ENCODE assay signal across 7 cellular contexts in the genomic region with DNA sequence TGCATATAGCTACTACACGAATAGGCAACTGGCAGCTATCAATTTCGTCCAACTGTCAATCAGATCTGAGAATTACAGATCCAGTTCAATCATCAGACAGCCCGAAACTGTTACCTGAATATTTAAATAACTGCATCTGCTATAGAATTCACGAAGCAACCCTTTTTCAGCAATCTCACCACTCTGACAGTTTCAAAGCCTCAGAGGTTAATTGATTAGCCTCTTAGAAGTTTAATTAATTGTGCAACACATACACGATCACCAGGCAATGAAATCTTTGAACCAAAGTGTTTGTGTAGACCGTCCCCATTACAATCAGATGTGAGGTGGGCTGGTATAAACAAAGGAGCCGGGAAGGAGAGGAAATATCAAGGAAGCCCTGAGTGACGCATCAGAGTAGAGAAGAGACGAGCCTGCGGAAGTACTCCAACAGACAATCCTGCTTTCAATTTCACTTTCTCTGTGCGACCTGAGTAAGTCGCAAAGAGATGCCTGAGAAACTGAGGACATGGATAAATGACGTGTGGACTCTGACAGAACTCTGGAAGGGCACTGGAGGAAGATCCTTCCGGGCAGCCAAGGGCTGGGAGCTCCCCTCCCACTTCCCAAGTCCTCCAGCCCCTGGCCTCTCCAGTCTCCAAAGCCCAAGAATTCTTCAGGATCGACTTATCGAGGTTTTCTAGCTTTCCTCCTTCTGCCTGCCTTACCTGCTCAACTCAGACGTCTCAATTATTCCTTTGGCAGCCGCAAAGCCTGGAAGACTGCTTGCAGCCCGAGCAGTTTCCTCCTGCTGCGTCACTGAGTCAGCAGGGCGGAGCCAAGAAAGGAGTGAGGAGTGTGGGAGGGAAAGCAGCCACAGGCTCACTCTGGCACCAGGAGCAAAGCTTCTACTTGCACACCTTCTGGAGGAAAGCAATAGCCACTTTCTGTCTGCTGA. TPM values are rescaled to one million over a fixed set of nuclear protein-coding genes. Genes with fewer than 3 reads are reported as not detected.
DNase-seq lines count a peak whose midpoint lies in the region; ATAC-seq and TF ChIP-seq lines count a peak whose summit lies in the region.

A gene with protein sequence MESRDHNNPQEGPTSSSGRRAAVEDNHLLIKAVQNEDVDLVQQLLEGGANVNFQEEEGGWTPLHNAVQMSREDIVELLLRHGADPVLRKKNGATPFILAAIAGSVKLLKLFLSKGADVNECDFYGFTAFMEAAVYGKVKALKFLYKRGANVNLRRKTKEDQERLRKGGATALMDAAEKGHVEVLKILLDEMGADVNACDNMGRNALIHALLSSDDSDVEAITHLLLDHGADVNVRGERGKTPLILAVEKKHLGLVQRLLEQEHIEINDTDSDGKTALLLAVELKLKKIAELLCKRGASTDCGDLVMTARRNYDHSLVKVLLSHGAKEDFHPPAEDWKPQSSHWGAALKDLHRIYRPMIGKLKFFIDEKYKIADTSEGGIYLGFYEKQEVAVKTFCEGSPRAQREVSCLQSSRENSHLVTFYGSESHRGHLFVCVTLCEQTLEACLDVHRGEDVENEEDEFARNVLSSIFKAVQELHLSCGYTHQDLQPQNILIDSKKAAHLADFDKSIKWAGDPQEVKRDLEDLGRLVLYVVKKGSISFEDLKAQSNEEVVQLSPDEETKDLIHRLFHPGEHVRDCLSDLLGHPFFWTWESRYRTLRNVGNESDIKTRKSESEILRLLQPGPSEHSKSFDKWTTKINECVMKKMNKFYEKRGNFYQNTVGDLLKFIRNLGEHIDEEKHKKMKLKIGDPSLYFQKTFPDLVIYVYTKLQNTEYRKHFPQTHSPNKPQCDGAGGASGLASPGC (minus strand): TSS at position 797 of the 937 bp plus-strand sequence. CDS start 2,450 bp downstream, outside the sequence.

- H3K36me3 Mint-ChIP-seq in dendritic cell treated with granulocyte-macrophage colony-stimulating factor and Interleukin-4, amounts not matched to agents 40 ng/mL and 50 ng/mL, for 4 days (ENCODE audit: low read depth): peaks cover 27% of the 10 kb centered on the region

- H3K27ac Mint-ChIP-seq in dendritic cell treated with granulocyte-macrophage colony-stimulating factor and Interleukin-4, amounts not matched to agents 40 ng/mL and 50 ng/mL, for 4 days: peak within 1 kb of the TSS; percentile 98

- peak within 1 kb of the TSS; percentile 100 for H3K4me3 Mint-ChIP-seq in dendritic cell treated with granulocyte-macrophage colony-stimulating factor and Interleukin-4, amounts not matched to agents 40 ng/mL and 50 ng/mL, for 4 days

- H3K9me3 Mint-ChIP-seq in dendritic cell treated with granulocyte-macrophage colony-stimulating factor and Interleukin-4, amounts not matched to agents 40 ng/mL and 50 ng/mL, for 4 days: peaks cover 13% of the 10 kb centered on the region

- in situ Hi-C loops in GM13977 (cut with MboI; ENCODE audit: low pct_unique_long_range_greater_than_20kb, low sequenced_read_pairs, unreplicated experiment): loop anchor here (10.0 kb wide), 1 partner anchor 144 kb away; no protein-coding TSS in a partner anchor

- peaks cover 44% of the 10 kb centered on the region for H3K4me1 Mint-ChIP-seq in dendritic cell treated with granulocyte-macrophage colony-stimulating factor and Interleukin-4, amounts not matched to agents 40 ng/mL and 50 ng/mL, for 4 days (ENCODE audit: low read depth)

- ATAC-seq in left lobe of liver: peak; percentile 91

- H3K27me3 Mint-ChIP-seq in dendritic cell treated with granulocyte-macrophage colony-stimulating factor and Interleukin-4, amounts not matched to agents 40 ng/mL and 50 ng/mL, for 4 days: no peaks in the 10 kb centered on the region

- intact Hi-C loops in dendritic cell treated with granulocyte-macrophage colony-stimulating factor and Interleukin-4, amounts not matched to agents 40 ng/mL and 50 ng/mL, for 4 days (cut with micrococcal nuclease): loop anchor here (10.0 kb wide), 1 partner anchor 144 kb away; no protein-coding TSS in a partner anchor

- no peak for TF ChIP-seq CTCF in GM13977 (IDR thresholded peaks at IDR 0.05; ENCODE audit: extremely low read depth, insufficient read depth, missing control alignments)

- DNase-seq in GM13977 (ENCODE audit: low spot score) (peak; percentile 57), HCEC 1CT (peak; percentile 65), MV-4-11 (lab: John Stamatoyannopoulos, UW) (peak; percentile 67), left lobe of liver (ENCODE audit: low spot score) (peak; percentile 58)
- DNase-seq in activated CD4-positive, alpha-beta T cell treated with anti-CD3 and anti-CD28 coated beads for 24 hours (ENCODE audit: low read depth in 2 of 2): peak; percentile 40 to 52
- DNase-seq in stimulated activated CD4-positive, alpha-beta T cell treated with anti-CD3 and anti-CD28 coated beads, Interleukin-2, amount 100 ng/mL, for 48 hours: peak; percentile 42 to 49

RNA-seq across cellular contexts. Expression of the gene that starts here (rescaled TPM):
- total RNA-seq in left lobe of liver: 2.2 TPM

Comparison
In these comparisons a context has a peak if more than half of its experiments do, and no peak if none do; other contexts are left out.
1. Peak in every context shown above with its lines: DNase-seq and ATAC-seq.